In the genomic region with DNA sequence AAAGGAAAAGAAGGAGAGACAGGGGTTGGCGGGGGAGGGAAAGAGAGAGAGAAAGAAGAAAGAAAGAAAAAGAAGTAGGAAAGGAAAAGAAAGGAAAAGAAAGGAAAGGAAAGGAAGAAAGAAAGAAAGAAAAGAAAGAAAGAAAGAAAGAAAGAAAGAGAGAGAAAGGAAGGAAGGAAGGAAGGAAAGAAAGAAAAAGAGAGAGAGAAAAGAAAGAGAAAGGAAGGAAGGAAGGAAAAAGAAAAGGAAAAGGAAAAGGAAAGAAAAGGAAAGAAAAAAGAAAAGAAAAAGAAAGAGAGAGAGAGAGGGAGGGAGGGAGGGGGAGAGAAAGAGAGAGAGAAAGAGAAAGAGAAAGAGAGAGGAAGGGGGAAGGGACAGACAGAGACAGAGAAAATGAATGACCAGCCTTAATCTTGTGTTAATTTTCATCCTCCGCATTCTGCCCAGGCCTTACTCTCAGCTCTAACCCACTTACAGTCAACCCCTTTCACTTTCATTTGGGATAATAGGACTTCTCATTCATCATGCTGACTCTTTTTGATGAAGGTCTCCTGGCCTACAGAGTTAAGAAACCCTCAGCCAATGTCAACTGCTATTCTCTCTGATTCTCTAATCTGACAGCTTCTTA, we compare ENCODE assay signal across 23 cellular contexts.
DNase-seq lines count a peak whose midpoint lies in the region; ATAC-seq, FAIRE-seq and TF ChIP-seq lines count a peak whose summit lies in the region.
"Had no signal": no experiment of that assay in that cellular context is flagged by ENCODE, and none has a peak within 500 bp of the region (broad histone marks: within the 10 kb centered on the region; RNA-seq: fewer than 3 reads in every experiment).

No MANE protein-coding gene starts in this region.

- H3K9me3 ChIP-seq in OCI-LY3 (ENCODE audit: insufficient read depth, low read length) (no peaks in the 10 kb centered on the region), K562 (replicated peaks; ENCODE audit: control insufficient read depth, insufficient read depth, low read depth, low read length) (no peaks in the 10 kb centered on the region), neutrophil (no peaks in the 10 kb centered on the region), left lung (no peaks in the 10 kb centered on the region)
- H3K9me3 ChIP-seq: BLaER1 treated with 17β-estradiol and CSF1 and Interleukin-3, amounts not matched to agents 10 nM and 100 nM had no signal

- H3K4me1 ChIP-seq in OCI-LY3 (ENCODE audit: low read length), result no peaks in the 10 kb centered on the region
- no peaks in the 10 kb centered on the region for H3K4me1 ChIP-seq in K562 (replicated peaks in 1 of 2; ENCODE audit: control insufficient read depth in 2 of 2, insufficient read depth in 2 of 2, low read length in 2 of 2)
- H3K4me1 ChIP-seq in neutrophil (ENCODE audit: control insufficient read depth in 1 of 2, insufficient read depth in 1 of 2, low read depth in 1 of 2, low read length in 1 of 2), result peaks cover 6 to 8% of the 10 kb centered on the region in 2 experiments
- no peaks in the 10 kb centered on the region for H3K4me1 ChIP-seq in left lung
- H3K4me1 ChIP-seq: BLaER1 treated with 17β-estradiol and CSF1 and Interleukin-3, amounts not matched to agents 10 nM and 100 nM had no signal

- CTCF ChIA-PET in activated CD8-positive, alpha-beta T cell treated with anti-CD3 and anti-CD28 coated beads for 36 hours (lab: Charles Lee), result no interaction called here
- CTCF ChIA-PET in activated CD8-positive, alpha-beta T cell treated with anti-CD3 and anti-CD28 coated beads, Interleukin-2, amount 10 ng/mL, durations not matched to agents 7 days and 5 days (lab: Charles Lee), result no interaction called here
- CTCF ChIA-PET in K562 (lab: Yijun Ruan, JAX; ENCODE audit: low intra/inter-chr PET ratio), result no interaction called here

- no peak for ATAC-seq in activated CD8-positive, alpha-beta T cell treated with anti-CD3 and anti-CD28 coated beads for 36 hours
- ATAC-seq in activated CD8-positive, alpha-beta T cell treated with anti-CD3 and anti-CD28 coated beads, Interleukin-2, amount 10 ng/mL, durations not matched to agents 7 days and 5 days, result no peak
- ATAC-seq in K562 (no peak), left lung (no peak)
- ATAC-seq: GM23338 had no signal

- H3K27me3 Mint-ChIP-seq in activated CD8-positive, alpha-beta T cell treated with anti-CD3 and anti-CD28 coated beads for 36 hours, result peaks cover 2% of the 10 kb centered on the region
- H3K27me3 Mint-ChIP-seq in activated CD8-positive, alpha-beta T cell treated with anti-CD3 and anti-CD28 coated beads, Interleukin-2, amount 10 ng/mL, durations not matched to agents 7 days and 5 days (ENCODE audit: low read depth), result peaks cover 5% of the 10 kb centered on the region

- TF ChIP-seq CTCF in activated CD8-positive, alpha-beta T cell treated with anti-CD3 and anti-CD28 coated beads for 36 hours (IDR thresholded peaks at IDR 0.05), result peak; percentile 16
- TF ChIP-seq CTCF in OCI-LY3 (IDR thresholded peaks at IDR 0.05; ENCODE audit: low read depth, low read length) (no peak), K562 (IDR thresholded peaks at IDR 0.05 in 2 of 3, conservative IDR thresholded peaks at IDR 0.05 in 1 of 3; ENCODE audit: insufficient read depth in 2 of 3, low read depth in 1 of 3, low read length in 3 of 3) (no peak), neutrophil (IDR thresholded peaks at IDR 0.05) (no peak), left lung (IDR thresholded peaks at IDR 0.05) (no peak)

- H3K36me3 Mint-ChIP-seq in activated CD8-positive, alpha-beta T cell treated with anti-CD3 and anti-CD28 coated beads for 36 hours (ENCODE audit: low read depth), result no peaks in the 10 kb centered on the region
- no peaks in the 10 kb centered on the region for H3K36me3 Mint-ChIP-seq in activated CD8-positive, alpha-beta T cell treated with anti-CD3 and anti-CD28 coated beads, Interleukin-2, amount 10 ng/mL, durations not matched to agents 7 days and 5 days (ENCODE audit: low read depth)
- H3K36me3 Mint-ChIP-seq: CD8-positive, alpha-beta memory T cell had no signal

- no peak overlapping the region for H3K4me2 ChIP-seq in OCI-LY3 (ENCODE audit: low read length)
- no peak overlapping the region for H3K4me2 ChIP-seq in K562 (ENCODE audit: insufficient read depth, low read length)
- H3K4me2 ChIP-seq: BLaER1 treated with 17β-estradiol and CSF1 and Interleukin-3, amounts not matched to agents 10 nM and 100 nM; GM23338 had no signal

- no peak for DNase-seq in activated CD8-positive, alpha-beta T cell treated with anti-CD3 and anti-CD28 coated beads for 36 hours
- DNase-seq in activated CD8-positive, alpha-beta T cell treated with anti-CD3 and anti-CD28 coated beads, Interleukin-2, amount 10 ng/mL, durations not matched to agents 7 days and 5 days, result no peak
- no peak for DNase-seq in K562 (ENCODE audit: extremely low read depth in 1 of 4, low spot score in 3 of 4)
- DNase-seq in NCI-H1092 (lab: John Stamatoyannopoulos, UW), result no peak
- no peak for DNase-seq in left lung
- DNase-seq in NOMO-1 treated with dmso at 0.1 percent for 144 hours (lab: John Stamatoyannopoulos, UW; ENCODE audit: unreplicated experiment), result no peak
- DNase-seq: CD8-positive, alpha-beta memory T cell; COR-L47; DMS 273 treated with DMSO at 0.1 percent for 48 hours; DMS79; GDM1; HCEC 1CT; HFFc6; IMR-90 had no signal

- no peak for TF ChIP-seq POLR2A in K562 (conservative IDR thresholded peaks at IDR 0.05)

- H3K4me3 Mint-ChIP-seq in activated CD8-positive, alpha-beta T cell treated with anti-CD3 and anti-CD28 coated beads for 36 hours, result no peak overlapping the region
- H3K4me3 Mint-ChIP-seq in activated CD8-positive, alpha-beta T cell treated with anti-CD3 and anti-CD28 coated beads, Interleukin-2, amount 10 ng/mL, durations not matched to agents 7 days and 5 days, result no peak overlapping the region
- H3K4me3 Mint-ChIP-seq: B cell, GM23338, HFFc6 had no signal

- no peak overlapping the region for H3K27ac Mint-ChIP-seq in activated CD8-positive, alpha-beta T cell treated with anti-CD3 and anti-CD28 coated beads for 36 hours
- H3K27ac Mint-ChIP-seq in activated CD8-positive, alpha-beta T cell treated with anti-CD3 and anti-CD28 coated beads, Interleukin-2, amount 10 ng/mL, durations not matched to agents 7 days and 5 days, result no peak overlapping the region
- H3K27ac Mint-ChIP-seq: B cell, GM23338, HFFc6 had no signal

- H3K36me3 ChIP-seq in OCI-LY3 (replicated peaks; ENCODE audit: low read depth, low read length) (no peaks in the 10 kb centered on the region), K562 (ENCODE audit: control insufficient read depth, insufficient read depth, low read length) (no peaks in the 10 kb centered on the region), neutrophil (no peaks in the 10 kb centered on the region), left lung (no peaks in the 10 kb centered on the region)
- H3K36me3 ChIP-seq: BLaER1 treated with 17β-estradiol and CSF1 and Interleukin-3, amounts not matched to agents 10 nM and 100 nM had no signal

- H4K20me1 ChIP-seq in OCI-LY3 (ENCODE audit: insufficient read depth, low read length) (no peaks in the 10 kb centered on the region), K562 (replicated peaks; ENCODE audit: control insufficient read depth, insufficient read depth, low read length) (no peaks in the 10 kb centered on the region)
- H4K20me1 ChIP-seq: BLaER1 treated with 17β-estradiol and CSF1 and Interleukin-3, amounts not matched to agents 10 nM and 100 nM had no signal

- H3K9me1 ChIP-seq in K562 (ENCODE audit: control insufficient read depth, insufficient read depth, low read length), result no peaks in the 10 kb centered on the region

- WGBS in K562 (ENCODE audit: insufficient coverage, low coverage, missing lambda C conversion rate), result 7% methylated on average over 2 of the region's 2 CpGs

- no peak overlapping the region for H3K9ac ChIP-seq in OCI-LY3 (ENCODE audit: low read length)
- H3K9ac ChIP-seq in K562 (ENCODE audit: insufficient read depth in 1 of 2, low read depth in 2 of 2, low read length in 2 of 2), result no peak overlapping the region
- H3K9ac ChIP-seq: BLaER1 treated with 17β-estradiol and CSF1 and Interleukin-3, amounts not matched to agents 10 nM and 100 nM had no signal

- H3K9me3 Mint-ChIP-seq in activated CD8-positive, alpha-beta T cell treated with anti-CD3 and anti-CD28 coated beads for 36 hours, result no peaks in the 10 kb centered on the region
- no peaks in the 10 kb centered on the region for H3K9me3 Mint-ChIP-seq in activated CD8-positive, alpha-beta T cell treated with anti-CD3 and anti-CD28 coated beads, Interleukin-2, amount 10 ng/mL, durations not matched to agents 7 days and 5 days (ENCODE audit: insufficient read depth)
- H3K9me3 Mint-ChIP-seq: CD8-positive, alpha-beta memory T cell; GM23338 had no signal

- 0 out of 2 replicates have a peak overlapping the region, but pooled peaks have one; percentile 23 for H2AFZ ChIP-seq in OCI-LY3 (ENCODE audit: low read depth, low read length)
- H2AFZ ChIP-seq in K562 (ENCODE audit: low read depth, low read length), result no peak overlapping the region
- H2AFZ ChIP-seq: GM23338 had no signal

- TF ChIP-seq RAD21 in K562 (CRISPR knock-in tag; conservative IDR thresholded peaks at IDR 0.05 in 1 of 2, IDR thresholded peaks at IDR 0.05 in 1 of 2), result no peak

- H3K79me2 ChIP-seq in OCI-LY3 (ENCODE audit: low read length) (no peaks in the 10 kb centered on the region), K562 (ENCODE audit: control insufficient read depth, insufficient read depth, low read length) (no peaks in the 10 kb centered on the region)

- H3K4me3 ChIP-seq in OCI-LY3 (ENCODE audit: low read length), result no peak overlapping the region
- no peak overlapping the region for H3K4me3 ChIP-seq in K562
- no peak overlapping the region for H3K4me3 ChIP-seq in neutrophil (ENCODE audit: low read depth in 1 of 2, low read length in 1 of 2)
- no peak overlapping the region for H3K4me3 ChIP-seq in left lung
- H3K4me3 ChIP-seq: BLaER1 treated with 17β-estradiol and CSF1 and Interleukin-3, amounts not matched to agents 10 nM and 100 nM; GM23338 had no signal

- no peak for TF ChIP-seq EP300 in K562 (IDR thresholded peaks at IDR 0.05; ENCODE audit: low read length)

- intact Hi-C loops in activated CD8-positive, alpha-beta T cell treated with anti-CD3 and anti-CD28 coated beads for 36 hours (cut with micrococcal nuclease), result no loop called here
- intact Hi-C loops in K562 (cut with micrococcal nuclease) (no loop called here), left lung (cut with DNase I) (no loop called here)

- POLR2A ChIA-PET in activated CD8-positive, alpha-beta T cell treated with anti-CD3 and anti-CD28 coated beads for 36 hours (lab: Charles Lee), result no interaction called here
- POLR2A ChIA-PET in activated CD8-positive, alpha-beta T cell treated with anti-CD3 and anti-CD28 coated beads, Interleukin-2, amount 10 ng/mL, durations not matched to agents 7 days and 5 days (lab: Charles Lee), result no interaction called here
- POLR2A ChIA-PET in K562 (lab: Yijun Ruan, JAX), result interaction anchor here (0.6 kb wide), 1 partner anchor 76 kb away, joined by 3 read pairs; no protein-coding TSS in a partner anchor

- H3K27me3 ChIP-seq in OCI-LY3 (ENCODE audit: low read depth, low read length), result no peaks in the 10 kb centered on the region
- no peaks in the 10 kb centered on the region for H3K27me3 ChIP-seq in K562 (ENCODE audit: control insufficient read depth in 2 of 2, insufficient read depth in 2 of 2, low read length in 2 of 2)
- no peaks in the 10 kb centered on the region for H3K27me3 ChIP-seq in neutrophil
- no peaks in the 10 kb centered on the region for H3K27me3 ChIP-seq in left lung
- H3K27me3 ChIP-seq: BLaER1 treated with 17β-estradiol and CSF1 and Interleukin-3, amounts not matched to agents 10 nM and 100 nM had no signal

- in situ Hi-C loops in K562 (cut with MboI), result no loop called here

- H3K4me1 Mint-ChIP-seq in activated CD8-positive, alpha-beta T cell treated with anti-CD3 and anti-CD28 coated beads for 36 hours (ENCODE audit: low read depth), result no peaks in the 10 kb centered on the region
- no peaks in the 10 kb centered on the region for H3K4me1 Mint-ChIP-seq in activated CD8-positive, alpha-beta T cell treated with anti-CD3 and anti-CD28 coated beads, Interleukin-2, amount 10 ng/mL, durations not matched to agents 7 days and 5 days (ENCODE audit: low read depth)
- H3K4me1 Mint-ChIP-seq: B cell; CD8-positive, alpha-beta memory T cell had no signal

- BruUV-seq in K562 (replicated peaks; lab: Mats Ljungman, UMichigan), result no TSS peak

- no peak overlapping the region for H3K27ac ChIP-seq in OCI-LY3 (ENCODE audit: low read length)
- H3K27ac ChIP-seq in K562 (ENCODE audit: extremely low read depth, low read depth, low read length), result no peak overlapping the region
- peak overlapping the region; percentile 47 for H3K27ac ChIP-seq in neutrophil
- H3K27ac ChIP-seq in left lung, result no peak overlapping the region
- H3K27ac ChIP-seq: BLaER1 treated with 17β-estradiol and CSF1 and Interleukin-3, amounts not matched to agents 10 nM and 100 nM; HL-60 had no signal

- no peak for FAIRE-seq in K562 (lab: Jason Lieb, UNC)
- FAIRE-seq: GM12892, GM18507, H54 had no signal
